9 cellular contexts compared by ENCODE assay signal in genomic region chr16:22425036-22425801, GRCh38. TPM values are rescaled to one million over a fixed set of nuclear protein-coding genes. Genes with fewer than 3 reads are reported as not detected.
A peak's percentile ranks its signal among the peaks of the same experiment; 100 is the strongest.
DNase-seq lines count a peak whose midpoint lies in the region; ATAC-seq, FAIRE-seq and TF ChIP-seq lines count a peak whose summit lies in the region.
"Had no signal": no experiment of that assay in that cellular context is flagged by ENCODE, and none has a peak within 500 bp of the region (broad histone marks: within the 10 kb centered on the region; RNA-seq: fewer than 3 reads in every experiment).

No MANE protein-coding gene starts in this region.

- H3K4me1 Mint-ChIP-seq in stimulated activated effector memory CD8-positive, alpha-beta T cell treated with anti-CD3 and anti-CD28 coated beads, Interleukin-12 subunit alpha, Interleukin-12 subunit beta, amount 100 ng/mL, for 72 hours, result no peaks in the 10 kb centered on the region

- ATAC-seq in HepG2 (peak; percentile 26), HG03039 (IDR thresholded peaks at IDR 0.05; ENCODE audit: unreplicated experiment) (no peak), GM21737 (IDR thresholded peaks at IDR 0.05; ENCODE audit: unreplicated experiment) (no peak)
- no peak for ATAC-seq in stimulated activated effector memory CD8-positive, alpha-beta T cell treated with anti-CD3 and anti-CD28 coated beads, Interleukin-12 subunit alpha, Interleukin-12 subunit beta, amount 100 ng/mL, for 72 hours

- intact Hi-C loops in mammary epithelial cell (cut with micrococcal nuclease) (no loop called here), HepG2 (cut with micrococcal nuclease; ENCODE audit: unreplicated experiment) (no loop called here)

- DNase-seq in GM23248, result peak; percentile 86
- no peak for DNase-seq in mammary epithelial cell
- no peak for DNase-seq in HepG2 (ENCODE audit: low spot score)
- DNase-seq in stimulated activated effector memory CD8-positive, alpha-beta T cell treated with anti-CD3 and anti-CD28 coated beads, Interleukin-12 subunit alpha, Interleukin-12 subunit beta, amount 100 ng/mL, for 72 hours (ENCODE audit: low spot score in 2 of 2), result no peak
- no peak for DNase-seq in brain microvascular endothelial cell
- DNase-seq in NCI-H526 treated with DMSO at 0.1 percent for 48 hours (lab: John Stamatoyannopoulos, UW), result no peak
- DNase-seq: WERI-Rb-1 had no signal

- H3K9ac ChIP-seq in GM23248 (peak overlapping the region; percentile 92), mammary epithelial cell (ENCODE audit: insufficient read depth, low read length) (no peak overlapping the region), HepG2 (ENCODE audit: insufficient read depth, low read depth, low read length) (no peak overlapping the region)

- H3K4me2 ChIP-seq in GM23248 (ENCODE audit: unreplicated experiment) (peak overlapping the region; percentile 99), mammary epithelial cell (ENCODE audit: insufficient read depth, low read depth, low read length) (peak overlapping the region; percentile 24), HepG2 (ENCODE audit: low read depth, low read length) (no peak overlapping the region)

- BruUV-seq in mammary epithelial cell (replicated peaks; lab: Mats Ljungman, UMichigan) (no TSS peak), HepG2 (replicated peaks; lab: Mats Ljungman, UMichigan) (no TSS peak)

- no peaks in the 10 kb centered on the region for H3K27me3 ChIP-seq in GM23248 (replicated peaks; ENCODE audit: insufficient read depth)
- no peaks in the 10 kb centered on the region for H3K27me3 ChIP-seq in mammary epithelial cell (ENCODE audit: insufficient read depth, low read length)
- H3K27me3 ChIP-seq in HepG2 (ENCODE audit: control insufficient read depth in 1 of 2, insufficient read depth in 2 of 2, low read length in 2 of 2), result no peaks in the 10 kb centered on the region
- H3K27me3 ChIP-seq in brain microvascular endothelial cell (replicated peaks), result no peaks in the 10 kb centered on the region

- H2AFZ ChIP-seq in GM23248 (peak overlapping the region; percentile 87), mammary epithelial cell (ENCODE audit: low read depth, low read length) (peak overlapping the region; percentile 23), HepG2 (ENCODE audit: low read length) (no peak overlapping the region)

- H3K36me3 ChIP-seq in GM23248 (ENCODE audit: low read depth), result no peaks in the 10 kb centered on the region
- H3K36me3 ChIP-seq in mammary epithelial cell (ENCODE audit: insufficient read depth, low read length), result peaks cover 8% of the 10 kb centered on the region
- peaks cover 30 to 41% of the 10 kb centered on the region in 2 experiments; a peak in 4 of 5 replicates for H3K36me3 ChIP-seq in HepG2 (replicated peaks in 1 of 2; ENCODE audit: control insufficient read depth in 1 of 2, insufficient read depth in 2 of 2, low read length in 2 of 2)
- H3K36me3 ChIP-seq in brain microvascular endothelial cell (replicated peaks), result peaks cover 10% of the 10 kb centered on the region

- POLR2A ChIA-PET in HepG2 (lab: Yijun Ruan, JAX), result no interaction called here

- no peaks in the 10 kb centered on the region for H3K9me3 ChIP-seq in GM23248 (ENCODE audit: low read depth)
- H3K9me3 ChIP-seq in mammary epithelial cell (replicated peaks; ENCODE audit: insufficient read depth, low read length), result no peaks in the 10 kb centered on the region
- no peaks in the 10 kb centered on the region for H3K9me3 ChIP-seq in HepG2 (ENCODE audit: low read length)

- TF ChIP-seq CTCF in mammary epithelial cell (conservative IDR thresholded peaks at IDR 0.05 in 1 of 2, IDR thresholded peaks at IDR 0.05 in 1 of 2; ENCODE audit: extremely low read depth in 1 of 2, insufficient read depth in 1 of 2, low read depth in 1 of 2, low read length in 2 of 2), result no peak
- no peak for TF ChIP-seq CTCF in HepG2 (CRISPR knock-in tag; IDR thresholded peaks at IDR 0.05)
- TF ChIP-seq CTCF in brain microvascular endothelial cell (IDR thresholded peaks at IDR 0.05; ENCODE audit: low read depth, low read length, missing control alignments), result no peak

- H3K4me3 ChIP-seq in GM23248 (peak overlapping the region; percentile 72), mammary epithelial cell (replicated peaks in 1 of 3; ENCODE audit: insufficient read depth in 1 of 3, low read depth in 2 of 3, low read length in 3 of 3) (no peak overlapping the region), HepG2 (replicated peaks in 1 of 3; ENCODE audit: insufficient read depth in 1 of 3, low read depth in 2 of 3, low read length in 3 of 3) (no peak overlapping the region), brain microvascular endothelial cell (ENCODE audit: low read depth, low read length) (no peak overlapping the region)

- no peak for FAIRE-seq in HepG2 (lab: Jason Lieb, UNC)

- H3K4me1 ChIP-seq in GM23248 (ENCODE audit: insufficient read depth) (peaks cover 15% of the 10 kb centered on the region), mammary epithelial cell (ENCODE audit: insufficient read depth, low read length) (peaks cover 5% of the 10 kb centered on the region), HepG2 (ENCODE audit: insufficient read depth, low read length) (no peaks in the 10 kb centered on the region)

- in situ Hi-C loops in GM23248 (cut with MboI), result no loop called here
- in situ Hi-C loops in mammary epithelial cell (cut with MboI; ENCODE audit: low sequenced_read_pairs in 2 of 2), result no loop called here
- in situ Hi-C loops in HepG2 (cut with HindIII; ENCODE audit: extremely low pct_ligation_motif_present, low pct_unique_long_range_greater_than_20kb), result no loop called here
- in situ Hi-C loops in brain microvascular endothelial cell (cut with HindIII; ENCODE audit: low pct_ligation_motif_present, low sequenced_read_pairs), result no loop called here

- no peaks in the 10 kb centered on the region for H4K20me1 ChIP-seq in GM23248 (ENCODE audit: insufficient read depth)
- H4K20me1 ChIP-seq in mammary epithelial cell (ENCODE audit: insufficient read depth, low read length), result no peaks in the 10 kb centered on the region
- H4K20me1 ChIP-seq in HepG2 (ENCODE audit: insufficient read depth, low read length), result no peaks in the 10 kb centered on the region

- TF ChIP-seq EP300 in HepG2 (IDR thresholded peaks at IDR 0.05; ENCODE audit: low read depth in 2 of 2, low read length in 2 of 2) (no peak), HepG2 (CRISPR knock-in tag; IDR thresholded peaks at IDR 0.05; ENCODE audit: borderline replicate concordance) (no peak)

- no peaks in the 10 kb centered on the region for H3K9me2 ChIP-seq in GM23248 (ENCODE audit: insufficient read depth)

- 10 to 11% methylated on average over 19 to 26 of the region's 26 CpGs for WGBS in GM23248 (ENCODE audit: low coverage in 1 of 2, low lambda C conversion rate in 2 of 2, missing lambda C conversion rate in 2 of 2), 2 experiments
- WGBS in mammary epithelial cell (ENCODE audit: low coverage, missing lambda C conversion rate), result 35% methylated on average over 8 of the region's 26 CpGs
- 95% methylated on average over 26 of the region's 26 CpGs for WGBS in HepG2 (ENCODE audit: low lambda C conversion rate)

- H3K79me2 ChIP-seq in GM23248 (ENCODE audit: insufficient read depth) (no peaks in the 10 kb centered on the region), mammary epithelial cell (ENCODE audit: insufficient read depth, low read length) (no peaks in the 10 kb centered on the region), HepG2 (ENCODE audit: insufficient read depth, low read length) (no peaks in the 10 kb centered on the region)

- dilution Hi-C loops in mammary epithelial cell (cut with HindIII; ENCODE audit: low sequenced_read_pairs), result no loop called here

- H3K36me3 Mint-ChIP-seq in stimulated activated effector memory CD8-positive, alpha-beta T cell treated with anti-CD3 and anti-CD28 coated beads, Interleukin-12 subunit alpha, Interleukin-12 subunit beta, amount 100 ng/mL, for 72 hours, result peaks cover 81% of the 10 kb centered on the region

- peaks cover 13% of the 10 kb centered on the region for H3F3A ChIP-seq in GM23248 (ENCODE audit: insufficient read depth)

- H3K9me3 Mint-ChIP-seq in stimulated activated effector memory CD8-positive, alpha-beta T cell treated with anti-CD3 and anti-CD28 coated beads, Interleukin-12 subunit alpha, Interleukin-12 subunit beta, amount 100 ng/mL, for 72 hours, result no peaks in the 10 kb centered on the region

- H3K27ac ChIP-seq in GM23248, result peak overlapping the region; percentile 95
- H3K27ac ChIP-seq in mammary epithelial cell (ENCODE audit: insufficient read depth, low read depth, low read length), result no peak overlapping the region
- H3K27ac ChIP-seq in HepG2 (ENCODE audit: extremely low read length, insufficient read depth, low read length), result no peak overlapping the region
- H3K27ac ChIP-seq in brain microvascular endothelial cell, result no peak overlapping the region
- H3K27ac ChIP-seq: WERI-Rb-1 had no signal

- peak overlapping the region; percentile 82 for H3K27ac Mint-ChIP-seq in stimulated activated effector memory CD8-positive, alpha-beta T cell treated with anti-CD3 and anti-CD28 coated beads, Interleukin-12 subunit alpha, Interleukin-12 subunit beta, amount 100 ng/mL, for 72 hours

- TF ChIP-seq POLR2A in HepG2 (IDR thresholded peaks at IDR 0.05; ENCODE audit: insufficient read depth in 1 of 2, low read depth in 2 of 2, low read length in 2 of 2), result no peak

- TF ChIP-seq RAD21 in HepG2 (CRISPR knock-in tag; IDR thresholded peaks at IDR 0.05), result no peak

- no peak overlapping the region for H3K4me3 Mint-ChIP-seq in stimulated activated effector memory CD8-positive, alpha-beta T cell treated with anti-CD3 and anti-CD28 coated beads, Interleukin-12 subunit alpha, Interleukin-12 subunit beta, amount 100 ng/mL, for 72 hours

- CTCF ChIA-PET in mammary epithelial cell (lab: Charles Lee; ENCODE audit: low non-redundant PET), result no interaction called here
- CTCF ChIA-PET in HepG2 (lab: Yijun Ruan, JAX; ENCODE audit: low intra/inter-chr PET ratio, low total read pairs), result no interaction called here

RNA-seq across cellular contexts. Expression of gene CDR2, which starts 50.8 kb away (rescaled TPM):
- total RNA-seq in GM23248 (2014; rRNA removed; shearing (Covaris generic)), result 36.0 and 45.6 TPM in 2 replicates
- polyA plus RNA-seq in GM23248 (2016; fragmentation: Nextera tagmentation; extraction: Ambion mirVana), result 25.1 and 26.7 TPM in 2 replicates
- total RNA-seq in mammary epithelial cell, result 10 to 100 TPM; 31.3 to 32.3 TPM
- polyA plus RNA-seq in mammary epithelial cell, result 27.2 TPM
- 14.1 TPM for polyA minus RNA-seq in mammary epithelial cell
- 59.0 and 76.7 TPM in 2 replicates for total RNA-seq in HepG2 (2016; rRNA removed; fragmentation: Illumina TruSeq; extraction: Trizol)
- total RNA-seq in HepG2 (2016; cell fraction: cytosol; rRNA removed; fragmentation: Illumina TruSeq; extraction: Trizol; ENCODE audit: low read depth), result 20.7 and 23.8 TPM in 2 replicates
- total RNA-seq in HepG2 (2016; cell fraction: insoluble cytoplasmic fraction; rRNA removed; fragmentation: Illumina TruSeq; extraction: Trizol), result 60.0 and 73.9 TPM in 2 replicates
- 44.0 and 46.8 TPM in 2 replicates for total RNA-seq in HepG2 (2016; cell fraction: membrane; rRNA removed; fragmentation: Illumina TruSeq; extraction: Trizol)
- total RNA-seq in HepG2 (2016; cell fraction: nucleus; rRNA removed; fragmentation: Illumina TruSeq; extraction: Trizol), result 34.8 and 41.9 TPM in 2 replicates
- polyA plus RNA-seq in HepG2 (2011; rRNA removed), result 67.5 and 78.9 TPM in 2 replicates
- polyA plus RNA-seq in HepG2 (2011; cell fraction: cytosol; rRNA removed), result 60.0 and 71.4 TPM in 2 replicates
- polyA plus RNA-seq in HepG2 (2011; cell fraction: nucleus; rRNA removed), result 32.2 and 35.4 TPM in 2 replicates
- polyA plus RNA-seq in HepG2 (2012), result 42.9 and 53.6 TPM in 2 replicates
- polyA plus RNA-seq in HepG2 (2016; cell fraction: cytosol; fragmentation: Illumina TruSeq; extraction: Trizol; ENCODE audit: low read depth), result 9.2 and 11.4 TPM in 2 replicates
- polyA plus RNA-seq in HepG2 (2016; cell fraction: insoluble cytoplasmic fraction; fragmentation: Illumina TruSeq; extraction: Trizol; ENCODE audit: low read depth), result 89.8 and 91.4 TPM in 2 replicates
- polyA plus RNA-seq in HepG2 (2016; cell fraction: membrane; fragmentation: Illumina TruSeq; extraction: Trizol; ENCODE audit: low read depth), result 27.9 and 34.0 TPM in 2 replicates
- polyA plus RNA-seq in HepG2 (2016; cell fraction: nucleus; fragmentation: Illumina TruSeq; extraction: Trizol; ENCODE audit: insufficient read depth, low read depth), result 73.8 and 74.1 TPM in 2 replicates
- polyA minus RNA-seq in HepG2 (2011; rRNA and poly(A)+ RNA removed; ENCODE audit: low replicate concordance), result 12.4 and 45.2 TPM in 2 replicates
- 55.0 and 56.7 TPM in 2 replicates for polyA minus RNA-seq in HepG2 (2011; cell fraction: cytosol; rRNA and poly(A)+ RNA removed)
- polyA minus RNA-seq in HepG2 (2011; cell fraction: nucleus; rRNA and poly(A)+ RNA removed), result 52.0 and 54.7 TPM in 2 replicates
